8 cellular contexts compared by ENCODE assay signal in genomic region chr19:2945575-2946184, GRCh38. TPM values are rescaled to one million over a fixed set of nuclear protein-coding genes. Genes with fewer than 3 reads are reported as not detected.
DNase-seq lines count a peak whose midpoint lies in the region; TF ChIP-seq lines count a peak whose summit lies in the region.

No MANE protein-coding gene starts in this region.

- H3K36me3 ChIP-seq in brain microvascular endothelial cell (replicated peaks): no peaks in the 10 kb centered on the region
- H3K36me3 ChIP-seq in mesenchymal stem cell (ENCODE audit: control insufficient read depth in 1 of 2, insufficient read depth in 2 of 2, low read depth in 1 of 2, low read length in 2 of 2): peaks cover 0 to 6% of the 10 kb centered on the region in 2 experiments

- no peak overlapping the region for H2BK5ac ChIP-seq in mesenchymal stem cell (ENCODE audit: low read depth, low read length, poor library complexity, severe bottlenecking)

- peaks cover 34% of the 10 kb centered on the region for H3K79me1 ChIP-seq in mesenchymal stem cell (replicated peaks; ENCODE audit: low read length, poor library complexity, severe bottlenecking)

- H2BK12ac ChIP-seq in mesenchymal stem cell (ENCODE audit: low read length in 2 of 2): peak overlapping the region in 1 of 2 experiments; percentile 18

- peak overlapping the region; percentile 96 for H4K8ac ChIP-seq in mesenchymal stem cell (ENCODE audit: low read length)

- no peak overlapping the region for H3K23ac ChIP-seq in mesenchymal stem cell (ENCODE audit: low read length in 2 of 2)

- peak overlapping the region; percentile 79 for H2BK120ac ChIP-seq in mesenchymal stem cell (ENCODE audit: low read depth, low read length)

- TF ChIP-seq CTCF in brain microvascular endothelial cell (IDR thresholded peaks at IDR 0.05; ENCODE audit: low read depth, low read length, missing control alignments) (no peak), type B pancreatic cell (conservative IDR thresholded peaks at IDR 0.05) (no peak)

- peak overlapping the region in 1 of 2 experiments; percentile 93 for H3K4ac ChIP-seq in mesenchymal stem cell (ENCODE audit: low read depth in 1 of 2, low read length in 2 of 2)

- peak overlapping the region; percentile 75 for H4K91ac ChIP-seq in mesenchymal stem cell (ENCODE audit: low read length)

- peak overlapping the region; percentile 95 for H3K9ac ChIP-seq in mesenchymal stem cell (ENCODE audit: low read length)

- in situ Hi-C loops in brain microvascular endothelial cell (cut with HindIII; ENCODE audit: low pct_ligation_motif_present, low sequenced_read_pairs): no loop called here

- intact Hi-C loops in activated naive CD4-positive, alpha-beta T cell treated with anti-CD3 and anti-CD28 coated beads for 36 hours (cut with micrococcal nuclease): loop anchor here (1.0 to 2.0 kb wide), 2 partner anchors 45 to 163 kb away; partner anchors contain the start of genes SGTA and ZNF57

- peak overlapping the region; percentile 100 for H2AFZ ChIP-seq in mesenchymal stem cell (ENCODE audit: low read depth, low read length)

- peak overlapping the region; percentile 95 for H3K27ac Mint-ChIP-seq in activated naive CD4-positive, alpha-beta T cell treated with anti-CD3 and anti-CD28 coated beads for 36 hours
- peak overlapping the region; percentile 96 for H3K27ac Mint-ChIP-seq in type B pancreatic cell

- peak overlapping the region; percentile 94 to 99 for H3K18ac ChIP-seq in mesenchymal stem cell (ENCODE audit: low read depth in 1 of 2, low read length in 2 of 2)

- H3K4me3 ChIP-seq in brain microvascular endothelial cell (ENCODE audit: low read depth, low read length): peak overlapping the region; percentile 75
- H3K4me3 ChIP-seq in mesenchymal stem cell (ENCODE audit: insufficient read depth in 1 of 2, low read depth in 1 of 2, low read length in 2 of 2): peak overlapping the region; percentile 93 to 95

- peak overlapping the region; percentile 82 for H3K27ac ChIP-seq in brain microvascular endothelial cell
- no peak overlapping the region for H3K27ac ChIP-seq in mesenchymal stem cell (ENCODE audit: low read length, poor library complexity, severe bottlenecking)

- no peaks in the 10 kb centered on the region for H3K27me3 Mint-ChIP-seq in activated naive CD4-positive, alpha-beta T cell treated with anti-CD3 and anti-CD28 coated beads for 36 hours (ENCODE audit: low read depth)
- H3K27me3 Mint-ChIP-seq in type B pancreatic cell: no peaks in the 10 kb centered on the region

- DNase-seq in activated naive CD4-positive, alpha-beta T cell treated with anti-CD3 and anti-CD28 coated beads for 36 hours: no peak
- DNase-seq in activated naive CD4-positive, alpha-beta T cell (lab: John Stamatoyannopoulos, UW): no peak
- no peak for DNase-seq in brain microvascular endothelial cell
- DNase-seq in mesenchymal stem cell: no peak
- no peak for DNase-seq in type B pancreatic cell (ENCODE audit: extremely low spot score, unreplicated experiment)
- no peak for DNase-seq in glomerular visceral epithelial cell (ENCODE audit: extremely low spot score)
- DNase-seq in COLO829 (ENCODE audit: low spot score): no peak
- no peak for DNase-seq in SKM-1 (lab: John Stamatoyannopoulos, UW; ENCODE audit: unreplicated experiment)

- CTCF ChIA-PET in activated naive CD4-positive, alpha-beta T cell treated with anti-CD3 and anti-CD28 coated beads for 36 hours (lab: Charles Lee): interaction anchor here (1.5 kb wide), 1 partner anchor 58 kb away, joined by 5 read pairs; no protein-coding TSS in a partner anchor

- no peak overlapping the region for H3K14ac ChIP-seq in mesenchymal stem cell (ENCODE audit: low read length in 2 of 2)

- no peaks in the 10 kb centered on the region for H3K9me3 Mint-ChIP-seq in activated naive CD4-positive, alpha-beta T cell treated with anti-CD3 and anti-CD28 coated beads for 36 hours
- no peaks in the 10 kb centered on the region for H3K9me3 Mint-ChIP-seq in type B pancreatic cell

- peaks cover 38% of the 10 kb centered on the region for H3K4me1 Mint-ChIP-seq in activated naive CD4-positive, alpha-beta T cell treated with anti-CD3 and anti-CD28 coated beads for 36 hours (ENCODE audit: low read depth)
- peaks cover 34% of the 10 kb centered on the region for H3K4me1 Mint-ChIP-seq in type B pancreatic cell (ENCODE audit: unreplicated experiment)

- no peaks in the 10 kb centered on the region for H3K9me3 ChIP-seq in mesenchymal stem cell (ENCODE audit: control insufficient read depth, low read length)

- peak overlapping the region; percentile 89 for H3K4me2 ChIP-seq in mesenchymal stem cell (ENCODE audit: low read length, poor library complexity, severe bottlenecking)

- peaks cover 6% of the 10 kb centered on the region for H3K36me3 Mint-ChIP-seq in activated naive CD4-positive, alpha-beta T cell treated with anti-CD3 and anti-CD28 coated beads for 36 hours (ENCODE audit: low read depth)
- H3K36me3 Mint-ChIP-seq in type B pancreatic cell: no peaks in the 10 kb centered on the region

- H2BK15ac ChIP-seq in mesenchymal stem cell (ENCODE audit: low read depth, poor library complexity, severe bottlenecking): no peak overlapping the region

- peaks cover 15% of the 10 kb centered on the region for H3K4me1 ChIP-seq in mesenchymal stem cell (ENCODE audit: control insufficient read depth, insufficient read depth, low read depth, low read length)

- H3K27me3 ChIP-seq in brain microvascular endothelial cell (replicated peaks) (no peaks in the 10 kb centered on the region), mesenchymal stem cell (ENCODE audit: control insufficient read depth in 1 of 2, insufficient read depth in 1 of 2, low read length in 2 of 2) (no peaks in the 10 kb centered on the region)

- 92% methylated on average over 15 of the region's 17 CpGs for WGBS in mesenchymal stem cell

- no peak overlapping the region for H2AK5ac ChIP-seq in mesenchymal stem cell (ENCODE audit: low read length, severe bottlenecking)

- H3K4me3 Mint-ChIP-seq in activated naive CD4-positive, alpha-beta T cell treated with anti-CD3 and anti-CD28 coated beads for 36 hours: peak overlapping the region; percentile 98
- peak overlapping the region; percentile 96 for H3K4me3 Mint-ChIP-seq in type B pancreatic cell

RNA-seq across cellular contexts. Expression of gene ZNF77, which starts 0.9 kb away (rescaled TPM):
- 1 to 10 TPM; 3.7 to 3.9 TPM for total RNA-seq in activated naive CD4-positive, alpha-beta T cell treated with anti-CD3 and anti-CD28 coated beads for 36 hours
- polyA plus RNA-seq in mesenchymal stem cell (2013, experiment 1 of 2): 2.3 TPM
- 2.7 TPM for polyA plus RNA-seq in mesenchymal stem cell (2013, experiment 2 of 2)
- 4.0 and 5.8 TPM in 2 replicates for total RNA-seq in type B pancreatic cell (ENCODE audit: low replicate concordance)

RNA-seq across cellular contexts. Expression of gene TLE6, which starts 31.7 kb away (rescaled TPM):
- 1 to 10 TPM in 1 of 2 experiments, under 1 TPM in 1; 0.52 to 1.6 TPM for total RNA-seq in activated naive CD4-positive, alpha-beta T cell treated with anti-CD3 and anti-CD28 coated beads for 36 hours
- polyA plus RNA-seq in mesenchymal stem cell (2013, experiment 1 of 2): 2.3 TPM
- 1.6 TPM for polyA plus RNA-seq in mesenchymal stem cell (2013, experiment 2 of 2)
- 3.8 TPM in 2 replicates for total RNA-seq in type B pancreatic cell (ENCODE audit: low replicate concordance)

RNA-seq across cellular contexts. Expression of gene ZNF57, which starts 45.0 kb away (rescaled TPM):
- total RNA-seq in activated naive CD4-positive, alpha-beta T cell treated with anti-CD3 and anti-CD28 coated beads for 36 hours: 1 to 10 TPM; 3.9 to 4.7 TPM
- polyA plus RNA-seq in mesenchymal stem cell (2013, experiment 1 of 2): 1.7 TPM
- polyA plus RNA-seq in mesenchymal stem cell (2013, experiment 2 of 2): 1.9 TPM
- total RNA-seq in type B pancreatic cell (ENCODE audit: low replicate concordance): 5.9 and 7.5 TPM in 2 replicates
